Comparison of ENCODE assay signal across 10 cellular contexts in the genomic region with DNA sequence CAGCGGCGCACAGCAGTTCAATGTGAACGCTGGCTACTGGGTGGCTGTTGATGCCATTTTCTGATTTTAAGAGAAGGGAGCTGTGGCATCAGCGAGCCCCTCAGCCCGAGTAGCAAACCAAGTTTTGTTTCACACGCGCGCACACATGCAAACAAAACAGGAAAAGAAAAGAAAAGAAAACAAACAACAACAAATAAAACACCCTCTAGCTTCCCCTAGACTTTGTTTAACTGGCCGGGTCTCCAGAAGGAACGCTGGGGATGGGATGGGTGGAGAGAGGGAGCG. TPM values are rescaled to one million over a fixed set of nuclear protein-coding genes. Genes with fewer than 3 reads are reported as not detected.
DNase-seq lines count a peak whose midpoint lies in the region; ATAC-seq, FAIRE-seq and TF ChIP-seq lines count a peak whose summit lies in the region.
"Had no signal": no experiment of that assay in that cellular context is flagged by ENCODE, and none has a peak within 500 bp of the region (broad histone marks: within the 10 kb centered on the region; RNA-seq: fewer than 3 reads in every experiment).

No MANE protein-coding gene starts in this region.

- H3K27me3 Mint-ChIP-seq in CD4-positive, alpha-beta T cell, result peaks cover 91% of the 10 kb centered on the region

- H3K4me1 Mint-ChIP-seq in CD4-positive, alpha-beta T cell (ENCODE audit: low read depth), result peaks cover 55% of the 10 kb centered on the region

- intact Hi-C loops in CD4-positive, alpha-beta T cell (cut with DNase I, micrococcal nuclease), result no loop called here
- intact Hi-C loops in spleen (cut with DNase I; ENCODE audit: low total_unique reads), result no loop called here

- no peak overlapping the region for H3K27ac ChIP-seq in CD4-positive, alpha-beta T cell (ENCODE audit: low read depth, low read length)
- peak overlapping the region; percentile 99 for H3K27ac ChIP-seq in parathyroid adenoma
- H3K27ac ChIP-seq in spleen, result no peak overlapping the region

- no peaks in the 10 kb centered on the region for H3K9me3 ChIP-seq in CD4-positive, alpha-beta T cell (ENCODE audit: control insufficient read depth, low read length)
- H3K9me3 ChIP-seq in parathyroid adenoma (ENCODE audit: control insufficient read depth, low read length), result no peaks in the 10 kb centered on the region
- peaks cover 0 to 25% (median 0%) of the 10 kb centered on the region in 8 donors for H3K9me3 ChIP-seq in spleen

- peak overlapping the region; percentile 72 for H3K4me3 ChIP-seq in LNCaP clone FGC (ENCODE audit: low read depth, low read length)
- H3K4me3 ChIP-seq in epithelial cell of proximal tubule (ENCODE audit: low read depth, low read length), result peak overlapping the region; percentile 39
- H3K4me3 ChIP-seq in parathyroid adenoma (ENCODE audit: low read depth, low read length), result peak overlapping the region; percentile 98
- peak overlapping the region in 4 of 8 donors; percentile 18 to 60 (median 24) for H3K4me3 ChIP-seq in spleen

- no peak for DNase-seq in CD4-positive, alpha-beta T cell
- DNase-seq in LNCaP clone FGC (ENCODE audit: low read depth) (no peak), epithelial cell of proximal tubule (ENCODE audit: low read depth) (no peak), spleen (no peak), urothelium cell line (ENCODE audit: low spot score) (no peak), NCI-H226 (no peak)
- DNase-seq in stimulated activated CD4-positive, alpha-beta T cell treated with anti-CD3 and anti-CD28 coated beads, Interleukin-2, amount 100 ng/mL, for 48 hours, result no peak
- DNase-seq: central memory CD4-positive, alpha-beta T cell; natural killer cell had no signal

- H3K4me3 Mint-ChIP-seq in CD4-positive, alpha-beta T cell, result peak overlapping the region; percentile 42
- H3K4me3 Mint-ChIP-seq: natural killer cell had no signal

- FAIRE-seq in urothelium cell line (lab: Jason Lieb, UNC), result no peak

- WGBS in spleen, 5 donors, result 3 to 9% (median 4%) methylated on average over 11 of the region's 11 CpGs

- ATAC-seq in CD4-positive, alpha-beta T cell (ENCODE audit: poor library complexity), result no peak
- ATAC-seq: natural killer cell had no signal

- H3K4me1 ChIP-seq in parathyroid adenoma (no peaks in the 10 kb centered on the region), spleen (peaks cover 7 to 80% (median 51%) of the 10 kb centered on the region in 6 donors)

- peak overlapping the region; percentile 96 for H3K9ac ChIP-seq in parathyroid adenoma

- peak overlapping the region; percentile 81 for H3K4me2 ChIP-seq in parathyroid adenoma (ENCODE audit: low read length)

- H3K36me3 Mint-ChIP-seq in CD4-positive, alpha-beta T cell (ENCODE audit: low read depth), result no peaks in the 10 kb centered on the region

- H3K27me3 ChIP-seq in CD4-positive, alpha-beta T cell (ENCODE audit: control insufficient read depth, insufficient read depth, low read length), result peaks cover 100% of the 10 kb centered on the region
- H3K27me3 ChIP-seq in parathyroid adenoma (ENCODE audit: control insufficient read depth, insufficient read depth, low read length) (no peaks in the 10 kb centered on the region), spleen (replicated peaks in 1 of 7) (peaks cover 12 to 100% (median 99%) of the 10 kb centered on the region in 7 donors)

- no peak for TF ChIP-seq CTCF in CD4-positive, alpha-beta T cell (IDR thresholded peaks at IDR 0.05)
- TF ChIP-seq CTCF in LNCaP clone FGC (IDR thresholded peaks at IDR 0.05; ENCODE audit: control insufficient read depth, extremely low read depth, insufficient read depth) (no peak), epithelial cell of proximal tubule (conservative IDR thresholded peaks at IDR 0.05; ENCODE audit: low read depth, low read length) (no peak), parathyroid adenoma (IDR thresholded peaks at IDR 0.05) (no peak), spleen (IDR thresholded peaks at IDR 0.05 in 8 of 11, conservative IDR thresholded peaks at IDR 0.05 in 3 of 11) (no peak)

- POLR2A ChIA-PET in CD4-positive, alpha-beta T cell (lab: Charles Lee), result no interaction called here

- H2AFZ ChIP-seq in parathyroid adenoma, result peak overlapping the region; percentile 28

- no peaks in the 10 kb centered on the region for H3K36me3 ChIP-seq in parathyroid adenoma (ENCODE audit: control insufficient read depth, insufficient read depth, low read length)
- H3K36me3 ChIP-seq in spleen, result no peaks in the 10 kb centered on the region

- H3K9me3 Mint-ChIP-seq in CD4-positive, alpha-beta T cell, result no peaks in the 10 kb centered on the region

- CTCF ChIA-PET in CD4-positive, alpha-beta T cell (lab: Charles Lee), result no interaction called here

- peaks cover 78% of the 10 kb centered on the region for H3K79me2 ChIP-seq in parathyroid adenoma

- no peak overlapping the region for H3K27ac Mint-ChIP-seq in CD4-positive, alpha-beta T cell
- H3K27ac Mint-ChIP-seq: natural killer cell had no signal

- no peak for TF ChIP-seq POLR2A in spleen (IDR thresholded peaks at IDR 0.05)

RNA-seq across cellular contexts. Expression of a gene that starts 0.5 kb away (rescaled TPM):
- total RNA-seq in CD4-positive, alpha-beta T cell, result not detected
- total RNA-seq in epithelial cell of proximal tubule (0.12 TPM in 1 of 2 replicates, not detected in the other), spleen (under 1 TPM in 4 of 7 donors, not detected in 3; 0.07 to 0.43 (median 0.17) TPM)
- under 1 TPM; 0.02 to 0.06 (median 0.02) TPM for polyA plus RNA-seq in spleen
- total RNA-seq: natural killer cell had no signal
